Comparison of ENCODE assay signal across 12 cellular contexts in the genomic region with DNA sequence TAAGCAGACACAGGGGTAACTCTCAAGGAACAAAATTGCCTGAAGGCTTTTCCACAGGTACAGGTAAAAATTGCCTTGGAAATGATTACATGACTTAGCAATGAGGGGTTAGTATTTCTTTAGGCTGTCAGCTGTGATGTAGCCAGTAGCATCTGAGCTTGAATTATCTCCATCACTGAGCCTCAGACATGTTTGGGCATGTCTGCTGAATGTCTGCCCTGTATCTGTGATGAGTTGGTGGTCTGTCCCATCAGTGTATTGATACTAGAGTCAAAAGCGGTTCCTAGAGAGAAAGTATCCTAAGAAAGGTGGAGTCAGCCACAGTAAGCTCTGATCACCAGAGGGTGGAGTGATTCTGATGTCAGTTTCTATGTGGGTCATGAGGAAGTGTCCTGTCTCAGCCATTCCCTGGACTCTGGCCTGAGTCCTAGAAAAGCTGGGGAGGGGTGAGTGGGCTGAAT. TPM values are rescaled to one million over a fixed set of nuclear protein-coding genes. Genes with fewer than 3 reads are reported as not detected.
DNase-seq lines count a peak whose midpoint lies in the region; ATAC-seq and TF ChIP-seq lines count a peak whose summit lies in the region.
"Had no signal": no experiment of that assay in that cellular context is flagged by ENCODE, and none has a peak within 500 bp of the region (broad histone marks: within the 10 kb centered on the region; RNA-seq: fewer than 3 reads in every experiment).

No MANE protein-coding gene starts in this region.

- dilution Hi-C loops in IMR-90 (cut with HindIII; ENCODE audit: low sequenced_read_pairs, unreplicated experiment) = no loop called here

- no peak overlapping the region for H2AK9ac ChIP-seq in IMR-90 (replicated peaks; ENCODE audit: low read depth, low read length, poor library complexity)

- TF ChIP-seq RAD21 in IMR-90 (IDR thresholded peaks at IDR 0.05; ENCODE audit: low read length) = no peak

- H4K91ac ChIP-seq in IMR-90 (ENCODE audit: insufficient read depth, low read depth, low read length) = peak overlapping the region; percentile 63

- peak overlapping the region; percentile 94 for H2BK120ac ChIP-seq in IMR-90 (ENCODE audit: low read depth, low read length)

- in situ Hi-C loops in IMR-90 (cut with MboI; ENCODE audit: low sequenced_read_pairs) = no loop called here

- H3K4me1 ChIP-seq in IMR-90 (ENCODE audit: control insufficient read depth, insufficient read depth, low read length) = peaks cover 4% of the 10 kb centered on the region
- H3K4me1 ChIP-seq: sigmoid colon had no signal

- peak overlapping the region; percentile 87 for H2BK20ac ChIP-seq in IMR-90 (ENCODE audit: low read depth, low read length)

- H3K27me3 ChIP-seq in IMR-90 (ENCODE audit: control insufficient read depth, insufficient read depth, low read length) = no peaks in the 10 kb centered on the region
- no peaks in the 10 kb centered on the region for H3K27me3 ChIP-seq in MG63
- H3K27me3 ChIP-seq: sigmoid colon had no signal

- peak overlapping the region; percentile 85 for H2AFZ ChIP-seq in IMR-90 (replicated peaks; ENCODE audit: low read length, poor library complexity)

- peak overlapping the region; percentile 94 for H3K14ac ChIP-seq in IMR-90 (replicated peaks; ENCODE audit: low read depth, low read length)

- DNase-seq in IMR-90 = peak; percentile 25
- peak; percentile 34 for DNase-seq in astrocyte of the hippocampus (ENCODE audit: low read depth, low spot score)
- peak; percentile 64 for DNase-seq in globus pallidus (ENCODE audit: low spot score)
- peak; percentile 51 for DNase-seq in renal cortical epithelial cell (ENCODE audit: low read depth)
- DNase-seq in iPS-NIHi11 (ENCODE audit: low spot score) = no peak
- no peak for DNase-seq in MG63
- no peak for DNase-seq in GM10248 (ENCODE audit: extremely low spot score)
- DNase-seq: activated CD8-positive, alpha-beta T cell treated with anti-CD3 and anti-CD28 coated beads for 36 hours; OCI-M1; sigmoid colon had no signal

- peak overlapping the region; percentile 30; the same call in 1 of the 2 replicates for H3K27ac ChIP-seq in IMR-90 (ENCODE audit: insufficient read depth, low read length)
- H3K27ac ChIP-seq: sigmoid colon, thoracic aorta had no signal

- no peak for TF ChIP-seq POLR2A in IMR-90 (IDR thresholded peaks at IDR 0.05; ENCODE audit: low read depth, low read length)

- H2AK5ac ChIP-seq in IMR-90 (ENCODE audit: low read depth, low read length) = no peak overlapping the region; the same call in 1 of the 2 replicates

- TF ChIP-seq CTCF in IMR-90 (conservative IDR thresholded peaks at IDR 0.05; ENCODE audit: low read depth, low read length) (no peak), GM10248 (IDR thresholded peaks at IDR 0.05; ENCODE audit: control extremely low read depth, extremely low read depth, low read depth, missing control alignments) (no peak)

- H3K4ac ChIP-seq in IMR-90 (ENCODE audit: low read depth, low read length) = peak overlapping the region; percentile 78

- H3K9me3 ChIP-seq in IMR-90 (ENCODE audit: control insufficient read depth, insufficient read depth, low read length) (no peaks in the 10 kb centered on the region), MG63 (no peaks in the 10 kb centered on the region)
- H3K9me3 ChIP-seq: sigmoid colon, thoracic aorta had no signal

- H3K23ac ChIP-seq in IMR-90 (ENCODE audit: low read depth, low read length) = peak overlapping the region; percentile 72; the same call in 1 of the 2 replicates

- H3K4me3 ChIP-seq in IMR-90 (ENCODE audit: insufficient read depth, low read depth, low read length) = no peak overlapping the region
- no peak overlapping the region for H3K4me3 ChIP-seq in MG63
- H3K4me3 ChIP-seq: sigmoid colon, thoracic aorta had no signal

- no peaks in the 10 kb centered on the region for H3K9me1 ChIP-seq in IMR-90 (ENCODE audit: insufficient read depth, low read length)

- BruUV-seq in IMR-90 (replicated peaks; lab: Mats Ljungman, UMichigan) = no TSS peak

- peak overlapping the region; percentile 98 for H3K18ac ChIP-seq in IMR-90 (ENCODE audit: low read depth, low read length)

- no peak overlapping the region for H3K4me2 ChIP-seq in IMR-90 (ENCODE audit: low read depth, low read length)

- no peaks in the 10 kb centered on the region for H3K36me3 ChIP-seq in IMR-90 (ENCODE audit: control insufficient read depth, insufficient read depth, low read length)
- H3K36me3 ChIP-seq in MG63 = no peaks in the 10 kb centered on the region
- H3K36me3 ChIP-seq: sigmoid colon, thoracic aorta had no signal

- no peak overlapping the region for H3K9ac ChIP-seq in IMR-90 (ENCODE audit: low read depth, low read length)

- H4K5ac ChIP-seq in IMR-90 (ENCODE audit: low read depth, low read length) = peak overlapping the region; percentile 93

- intact Hi-C loops in IMR-90 (cut with micrococcal nuclease) = no loop called here

- no CpG with 5 or more reads among the region's 1 CpG for WGBS in IMR-90 (ENCODE audit: extremely low coverage in 2 of 2, insufficient read length in 1 of 2), 2 experiments

- H2BK5ac ChIP-seq in IMR-90 (ENCODE audit: low read depth, low read length, poor library complexity, severe bottlenecking) = peak overlapping the region; percentile 67

- no peak overlapping the region for H3K56ac ChIP-seq in IMR-90 (ENCODE audit: extremely low read depth, insufficient read depth, low read length)

- ATAC-seq in IMR-90 (ENCODE audit: low read depth) = peak; percentile 62; the same call in 1 of the 2 replicates
- ATAC-seq: activated CD8-positive, alpha-beta T cell treated with anti-CD3 and anti-CD28 coated beads for 36 hours; activated naive CD4-positive, alpha-beta T cell treated with anti-CD3 and anti-CD28 coated beads, Interleukin-2, amount 50 U/mL, for 72 hours had no signal

- POLR2A ChIA-PET in IMR-90 (lab: Charles Lee; ENCODE audit: unreplicated experiment) = no interaction called here
- POLR2A ChIA-PET in GM10248 (lab: Yijun Ruan, JAX) = no interaction called here

- CTCF ChIA-PET in IMR-90 (lab: Yijun Ruan, JAX) = interaction anchor here (0.5 to 0.6 kb wide), 2 partner anchors 598 to 925 kb away, joined by 3 to 4 read pairs; a partner anchor contains a TSS
- CTCF ChIA-PET in GM10248 (lab: Yijun Ruan, JAX) = interaction anchor here (0.8 to 1.2 kb wide), 3 partner anchors 8 to 30 kb away, joined by 3 to 4 read pairs (median 3); no protein-coding TSS in a partner anchor

- H4K8ac ChIP-seq in IMR-90 (ENCODE audit: low read depth in 2 of 2, low read length in 2 of 2) = peak overlapping the region; percentile 61 to 86; a peak in 3 of 4 replicates

- H3K79me1 ChIP-seq in IMR-90 (ENCODE audit: low read depth in 1 of 2, low read length in 2 of 2) = no peaks in the 10 kb centered on the region

- H2BK15ac ChIP-seq in IMR-90 (ENCODE audit: low read depth, low read length) = peak overlapping the region; percentile 14; the same call in 1 of the 3 replicates

- no peaks in the 10 kb centered on the region for H4K20me1 ChIP-seq in IMR-90 (ENCODE audit: insufficient read depth, low read length)

TF ChIP-seq in IMR-90, 13 proteins besides CTCF, POLR2A, EP300 and RAD21:
- TF ChIP-seq MAZ (IDR thresholded peaks at IDR 0.05; ENCODE audit: borderline replicate concordance, low read depth, low read length) (no peak), MXI1 (IDR thresholded peaks at IDR 0.05; ENCODE audit: borderline replicate concordance, low read depth, low read length) (no peak), RCOR1 (IDR thresholded peaks at IDR 0.05; ENCODE audit: insufficient replicate concordance, low read length) (no peak), BHLHE40 (IDR thresholded peaks at IDR 0.05; ENCODE audit: low read depth, low read length) (no peak), NFE2L2 (IDR thresholded peaks at IDR 0.05; ENCODE audit: low read depth, low read length) (no peak), RFX5 (IDR thresholded peaks at IDR 0.05; ENCODE audit: low read depth, low read length) (no peak), MAFK (IDR thresholded peaks at IDR 0.05; ENCODE audit: low read depth, low read length) (no peak), SMC3 (IDR thresholded peaks at IDR 0.05; ENCODE audit: low read depth, low read length) (no peak), FOS (IDR thresholded peaks at IDR 0.05; ENCODE audit: low read depth, low read length) (no peak)
- TF ChIP-seq, protein P1, sequence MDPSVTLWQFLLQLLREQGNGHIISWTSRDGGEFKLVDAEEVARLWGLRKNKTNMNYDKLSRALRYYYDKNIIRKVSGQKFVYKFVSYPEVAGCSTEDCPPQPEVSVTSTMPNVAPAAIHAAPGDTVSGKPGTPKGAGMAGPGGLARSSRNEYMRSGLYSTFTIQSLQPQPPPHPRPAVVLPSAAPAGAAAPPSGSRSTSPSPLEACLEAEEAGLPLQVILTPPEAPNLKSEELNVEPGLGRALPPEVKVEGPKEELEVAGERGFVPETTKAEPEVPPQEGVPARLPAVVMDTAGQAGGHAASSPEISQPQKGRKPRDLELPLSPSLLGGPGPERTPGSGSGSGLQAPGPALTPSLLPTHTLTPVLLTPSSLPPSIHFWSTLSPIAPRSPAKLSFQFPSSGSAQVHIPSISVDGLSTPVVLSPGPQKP (IDR thresholded peaks at IDR 0.05; ENCODE audit: borderline replicate concordance, low read depth, low read length) = no peak
- TF ChIP-seq, protein P2, sequence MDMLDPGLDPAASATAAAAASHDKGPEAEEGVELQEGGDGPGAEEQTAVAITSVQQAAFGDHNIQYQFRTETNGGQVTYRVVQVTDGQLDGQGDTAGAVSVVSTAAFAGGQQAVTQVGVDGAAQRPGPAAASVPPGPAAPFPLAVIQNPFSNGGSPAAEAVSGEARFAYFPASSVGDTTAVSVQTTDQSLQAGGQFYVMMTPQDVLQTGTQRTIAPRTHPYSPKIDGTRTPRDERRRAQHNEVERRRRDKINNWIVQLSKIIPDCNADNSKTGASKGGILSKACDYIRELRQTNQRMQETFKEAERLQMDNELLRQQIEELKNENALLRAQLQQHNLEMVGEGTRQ (IDR thresholded peaks at IDR 0.05; ENCODE audit: low read depth, low read length) = no peak

RNA-seq across cellular contexts. Expression of a gene that starts 16.2 kb away (rescaled TPM):
- total RNA-seq in IMR-90 (2012; rRNA removed) = 1.6 and 1.7 TPM in 2 replicates
- polyA plus RNA-seq in IMR-90 (2012; rRNA removed) = 0.22 TPM in 2 replicates
- polyA plus RNA-seq in IMR-90 (2012; cell fraction: cytosol; rRNA removed) = 0.01 and 0.53 TPM in 2 replicates
- polyA plus RNA-seq in IMR-90 (2012; cell fraction: nucleus; rRNA removed; ENCODE audit: low replicate concordance) = 0.26 TPM in 1 of 2 replicates, not detected in the other
- total RNA-seq in renal cortical epithelial cell = 2.4 and 5.1 TPM in 2 replicates
- total RNA-seq in MG63 (2014; rRNA removed; shearing (Covaris generic); ENCODE audit: low replicate concordance) = 1.7 TPM in 1 of 2 replicates, not detected in the other

Comparison
In these comparisons a context has a peak if more than half of its experiments do, and no peak if none do; other contexts are left out.
1. DNase-seq: peak in IMR-90 (single experiment), astrocyte of the hippocampus (single experiment), globus pallidus (single experiment) and renal cortical epithelial cell (single experiment); none in iPS-NIHi11 (single experiment), MG63 (single experiment) and GM10248 (single experiment).